17 cellular contexts compared by ENCODE assay signal in genomic region chr13:98289339-98289935, GRCh38.
DNase-seq lines count a peak whose midpoint lies in the region; ATAC-seq, FAIRE-seq and TF ChIP-seq lines count a peak whose summit lies in the region.
"Had no signal": no experiment of that assay in that cellular context is flagged by ENCODE, and none has a peak within 500 bp of the region (broad histone marks: within the 10 kb centered on the region; RNA-seq: fewer than 3 reads in every experiment).

No MANE protein-coding gene starts in this region.

- no peak for ATAC-seq in activated T-cell treated with anti-CD3 and anti-CD28 coated beads, Interleukin-2, amount 50 U/mL, for 4 hours

- DNase-seq in D721Med (ENCODE audit: insufficient read length, low spot score) = peak; percentile 38
- peak; percentile 77 for DNase-seq in NCI-H524 treated with DMSO at 0.1 percent for 48 hours (lab: John Stamatoyannopoulos, UW)
- DNase-seq in brain microvascular endothelial cell = peak; percentile 54
- peak; percentile 82 for DNase-seq in retina
- no peak for DNase-seq in activated T-cell treated with anti-CD3 and anti-CD28 coated beads, Interleukin-2, amount 50 U/mL, for 4 hours
- DNase-seq in activated naive CD4-positive, alpha-beta T cell treated with Interleukin-2 at 50 U/mL for 16 hours = no peak
- no peak for DNase-seq in spleen
- DNase-seq: CD4-positive, alpha-beta memory T cell; DND-41; GDM1 had no signal

- 88 to 97% (median 96%) methylated on average over 14 of the region's 14 CpGs for WGBS in spleen, 5 donors

- in situ Hi-C loops in brain microvascular endothelial cell (cut with HindIII; ENCODE audit: low pct_ligation_motif_present, low sequenced_read_pairs) = no loop called here

- no peaks in the 10 kb centered on the region for H3K27me3 ChIP-seq in brain microvascular endothelial cell (replicated peaks)
- H3K27me3 ChIP-seq in spleen (replicated peaks in 1 of 7) = no peaks in the 10 kb centered on the region

- H3K36me3 Mint-ChIP-seq in activated T-cell treated with anti-CD3 and anti-CD28 coated beads, Interleukin-2, amount 50 U/mL, for 4 hours (ENCODE audit: insufficient read depth) = no peaks in the 10 kb centered on the region
- H3K36me3 Mint-ChIP-seq: CD4-positive, alpha-beta memory T cell had no signal

- no peak overlapping the region for H3K27ac ChIP-seq in brain microvascular endothelial cell
- no peak overlapping the region for H3K27ac ChIP-seq in spleen
- H3K27ac ChIP-seq: C4-2B had no signal

- FAIRE-seq in D721Med (lab: Jason Lieb, UNC) = peak; percentile 97
- FAIRE-seq: A204.1, GM12892, H1, HTR-8/SVneo had no signal

- H3K4me3 Mint-ChIP-seq in activated T-cell treated with anti-CD3 and anti-CD28 coated beads, Interleukin-2, amount 50 U/mL, for 4 hours = no peak overlapping the region
- H3K4me3 Mint-ChIP-seq: B cell; CD4-positive, alpha-beta memory T cell had no signal

- no peaks in the 10 kb centered on the region for H3K9me3 Mint-ChIP-seq in activated T-cell treated with anti-CD3 and anti-CD28 coated beads, Interleukin-2, amount 50 U/mL, for 4 hours

- H3K4me3 ChIP-seq in brain microvascular endothelial cell (ENCODE audit: low read depth, low read length) = no peak overlapping the region
- no peak overlapping the region for H3K4me3 ChIP-seq in spleen
- H3K4me3 ChIP-seq: HAP-1 had no signal

- H3K4me1 Mint-ChIP-seq in activated T-cell treated with anti-CD3 and anti-CD28 coated beads, Interleukin-2, amount 50 U/mL, for 4 hours (ENCODE audit: low read depth) = no peaks in the 10 kb centered on the region
- H3K4me1 Mint-ChIP-seq: B cell; CD4-positive, alpha-beta memory T cell had no signal

- H3K36me3 ChIP-seq in brain microvascular endothelial cell (replicated peaks) (no peaks in the 10 kb centered on the region), spleen (no peaks in the 10 kb centered on the region)
- H3K36me3 ChIP-seq: HAP-1 had no signal

- peaks cover 0 to 7% (median 0%) of the 10 kb centered on the region in 6 donors for H3K4me1 ChIP-seq in spleen

- TF ChIP-seq POLR2A in spleen (IDR thresholded peaks at IDR 0.05) = no peak

- TF ChIP-seq CTCF in D721Med (IDR thresholded peaks at IDR 0.05; ENCODE audit: insufficient read depth, missing control alignments) = no peak
- no peak for TF ChIP-seq CTCF in brain microvascular endothelial cell (IDR thresholded peaks at IDR 0.05; ENCODE audit: low read depth, low read length, missing control alignments)
- TF ChIP-seq CTCF in spleen (IDR thresholded peaks at IDR 0.05 in 8 of 11, conservative IDR thresholded peaks at IDR 0.05 in 3 of 11) = no peak

- H3K9me3 ChIP-seq in spleen = no peaks in the 10 kb centered on the region
- H3K9me3 ChIP-seq: HAP-1 had no signal

- H3K27me3 Mint-ChIP-seq in activated T-cell treated with anti-CD3 and anti-CD28 coated beads, Interleukin-2, amount 50 U/mL, for 4 hours (ENCODE audit: low read depth) = no peaks in the 10 kb centered on the region
- H3K27me3 Mint-ChIP-seq: CD4-positive, alpha-beta memory T cell had no signal

- intact Hi-C loops in spleen (cut with DNase I; ENCODE audit: low total_unique reads) = no loop called here

Comparison
In these comparisons a context has a peak if more than half of its experiments do, and no peak if none do; other contexts are left out.
1. DNase-seq: peak in D721Med (single experiment), NCI-H524 treated with DMSO at 0.1 percent for 48 hours (single experiment), brain microvascular endothelial cell (single experiment) and retina (single experiment); none in activated T-cell treated with anti-CD3 and anti-CD28 coated beads, Interleukin-2, amount 50 U/mL, for 4 hours (single experiment), activated naive CD4-positive, alpha-beta T cell treated with Interleukin-2 at 50 U/mL for 16 hours (single experiment) and spleen (single experiment).